15 cellular contexts compared by ENCODE assay signal in the genomic region with DNA sequence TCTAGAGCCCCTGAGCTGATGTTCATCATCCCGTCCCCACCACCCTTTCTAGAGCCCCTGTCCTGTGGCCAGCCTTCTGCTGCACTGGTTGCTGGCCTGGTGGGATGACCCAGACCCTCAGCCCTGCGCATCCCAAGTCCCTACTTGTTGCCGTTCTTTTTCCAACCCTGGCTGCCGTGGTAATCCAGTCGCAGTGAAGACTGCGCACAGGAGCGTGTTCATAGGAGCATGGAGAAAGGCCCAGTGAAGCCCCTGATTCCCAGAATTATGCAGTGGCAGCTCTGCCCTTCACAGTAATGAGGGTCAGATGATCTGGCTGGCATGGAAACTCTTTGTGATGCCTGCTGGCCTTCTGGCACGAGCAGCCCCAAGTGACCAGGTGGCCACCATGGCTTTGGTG.
DNase-seq lines count a peak whose midpoint lies in the region; ATAC-seq and TF ChIP-seq lines count a peak whose summit lies in the region.
"Had no signal": no experiment of that assay in that cellular context is flagged by ENCODE, and none has a peak within 500 bp of the region (broad histone marks: within the 10 kb centered on the region; RNA-seq: fewer than 3 reads in every experiment).

No MANE protein-coding gene starts in this region.

- H3K27me3 Mint-ChIP-seq in activated T-cell treated with anti-CD3 and anti-CD28 coated beads, Interleukin-2, amount 50 U/mL, for 24 hours, result peaks cover 4% of the 10 kb centered on the region

- no peak overlapping the region for H3K27ac Mint-ChIP-seq in activated T-cell treated with anti-CD3 and anti-CD28 coated beads, Interleukin-2, amount 50 U/mL, for 24 hours
- H3K27ac Mint-ChIP-seq: CD8-positive, alpha-beta memory T cell had no signal

- DNase-seq in activated T-cell treated with anti-CD3 and anti-CD28 coated beads, Interleukin-2, amount 50 U/mL, for 24 hours, result peak; percentile 3
- no peak for DNase-seq in activated T-cell treated with anti-CD3 and anti-CD28 coated beads, Interleukin-2, amount 50 U/mL, for 1 hour
- DNase-seq in WERI-Rb-1, result peak; percentile 0
- peak; percentile 14 to 17 for DNase-seq in left lung
- DNase-seq in spleen, result peak; percentile 48
- DNase-seq in NCI-H2029 (lab: John Stamatoyannopoulos, UW), result no peak
- DNase-seq: CD8-positive, alpha-beta memory T cell; DND-41; GF-D8; GM23248 had no signal

- H3K36me3 ChIP-seq in WERI-Rb-1 (peaks cover 35% of the 10 kb centered on the region), left lung (no peaks in the 10 kb centered on the region), spleen (no peaks in the 10 kb centered on the region)

- H3K4me1 Mint-ChIP-seq in activated T-cell treated with anti-CD3 and anti-CD28 coated beads, Interleukin-2, amount 50 U/mL, for 24 hours (ENCODE audit: low read depth), result no peaks in the 10 kb centered on the region
- H3K4me1 Mint-ChIP-seq: CD8-positive, alpha-beta memory T cell had no signal

- H3K9me3 ChIP-seq in WERI-Rb-1 (ENCODE audit: severe bottlenecking) (no peaks in the 10 kb centered on the region), left lung (no peaks in the 10 kb centered on the region), spleen (no peaks in the 10 kb centered on the region)
- H3K9me3 ChIP-seq: Caco-2 had no signal

- no peak overlapping the region for H3K4me3 Mint-ChIP-seq in activated T-cell treated with anti-CD3 and anti-CD28 coated beads, Interleukin-2, amount 50 U/mL, for 24 hours
- H3K4me3 Mint-ChIP-seq: CD8-positive, alpha-beta memory T cell had no signal

- no peaks in the 10 kb centered on the region for H3K36me3 Mint-ChIP-seq in activated T-cell treated with anti-CD3 and anti-CD28 coated beads, Interleukin-2, amount 50 U/mL, for 24 hours (ENCODE audit: low read depth)
- H3K36me3 Mint-ChIP-seq: CD8-positive, alpha-beta memory T cell had no signal

- H3K4me3 ChIP-seq in WERI-Rb-1 (ENCODE audit: low read depth, low read length), result no peak overlapping the region
- H3K4me3 ChIP-seq in left lung, result no peak overlapping the region
- H3K4me3 ChIP-seq in spleen, result no peak overlapping the region
- H3K4me3 ChIP-seq: GM23248 had no signal

- H3K27me3 ChIP-seq in WERI-Rb-1 (ENCODE audit: insufficient read depth, low read depth, severe bottlenecking) (no peaks in the 10 kb centered on the region), left lung (peaks cover 0 to 12% of the 10 kb centered on the region in 2 donors), spleen (replicated peaks in 1 of 7) (peaks cover 0 to 25% (median 0%) of the 10 kb centered on the region in 7 donors)

- no peak overlapping the region for H3K27ac ChIP-seq in WERI-Rb-1
- no peak overlapping the region for H3K27ac ChIP-seq in left lung
- no peak overlapping the region for H3K27ac ChIP-seq in spleen
- H3K27ac ChIP-seq: 22Rv1, GM23248, HL-60 had no signal

- TF ChIP-seq CTCF in WERI-Rb-1 (IDR thresholded peaks at IDR 0.05; ENCODE audit: low read depth, low read length) (no peak), left lung (IDR thresholded peaks at IDR 0.05) (no peak), spleen (IDR thresholded peaks at IDR 0.05 in 8 of 11, conservative IDR thresholded peaks at IDR 0.05 in 3 of 11) (no peak)

- no peaks in the 10 kb centered on the region for H3K4me1 ChIP-seq in left lung
- no peaks in the 10 kb centered on the region for H3K4me1 ChIP-seq in spleen
- H3K4me1 ChIP-seq: Caco-2 had no signal

- intact Hi-C loops in left lung (cut with DNase I) (no loop called here), spleen (cut with DNase I; ENCODE audit: low total_unique reads) (no loop called here)

- no peaks in the 10 kb centered on the region for H3K9me3 Mint-ChIP-seq in activated T-cell treated with anti-CD3 and anti-CD28 coated beads, Interleukin-2, amount 50 U/mL, for 24 hours
- H3K9me3 Mint-ChIP-seq: CD8-positive, alpha-beta memory T cell had no signal

- ATAC-seq in left lung, result no peak
- ATAC-seq in GM18511 (IDR thresholded peaks at IDR 0.05; ENCODE audit: unreplicated experiment), result no peak
- no peak for ATAC-seq in GM19351 (IDR thresholded peaks at IDR 0.05; ENCODE audit: unreplicated experiment)

- no peak for TF ChIP-seq POLR2A in spleen (IDR thresholded peaks at IDR 0.05)

- 77 to 93% (median 88%) methylated on average over 7 to 8 of the region's 8 CpGs for WGBS in spleen, 5 donors

Comparison
In these comparisons a context has a peak if more than half of its experiments do, and no peak if none do; other contexts are left out.
1. DNase-seq: peak in activated T-cell treated with anti-CD3 and anti-CD28 coated beads, Interleukin-2, amount 50 U/mL, for 24 hours (single experiment), WERI-Rb-1 (single experiment), left lung (2 of 2) and spleen (single experiment); none in activated T-cell treated with anti-CD3 and anti-CD28 coated beads, Interleukin-2, amount 50 U/mL, for 1 hour (single experiment) and NCI-H2029 (single experiment).